ENCODE assay signal across 15 cellular contexts in the genomic region with DNA sequence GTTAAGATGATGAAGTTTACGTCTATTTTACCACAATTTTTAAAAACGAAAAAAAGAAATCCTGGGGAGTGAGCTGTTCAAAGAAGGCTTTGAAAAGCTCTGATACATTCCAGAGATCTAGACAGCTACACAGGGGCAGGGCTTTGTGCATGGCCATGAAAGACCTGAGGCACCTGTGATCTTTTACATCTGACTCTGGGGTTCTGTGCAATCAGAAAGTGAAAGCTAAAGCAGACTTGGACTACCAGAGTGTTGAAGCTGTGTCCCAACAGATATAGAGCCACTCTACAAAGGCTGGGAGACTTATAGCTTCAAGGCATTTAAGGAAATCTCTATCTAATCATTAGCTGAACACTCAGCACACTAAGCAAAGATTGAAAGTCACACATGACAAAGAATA. TPM values are rescaled to one million over a fixed set of nuclear protein-coding genes. Genes with fewer than 3 reads are reported as not detected.
DNase-seq lines count a peak whose midpoint lies in the region; ATAC-seq and TF ChIP-seq lines count a peak whose summit lies in the region.
"Had no signal": no experiment of that assay in that cellular context is flagged by ENCODE, and none has a peak within 500 bp of the region (broad histone marks: within the 10 kb centered on the region; RNA-seq: fewer than 3 reads in every experiment).

No MANE protein-coding gene starts in this region.

- no peak overlapping the region for H3K4me3 Mint-ChIP-seq in type B pancreatic cell
- H3K4me3 Mint-ChIP-seq: T-helper 17 cell had no signal

- intact Hi-C loops in psoas muscle (cut with DNase I): no loop called here
- intact Hi-C loops in right cardiac atrium (cut with DNase I): no loop called here

- H3K27ac Mint-ChIP-seq in type B pancreatic cell: no peak overlapping the region
- H3K27ac Mint-ChIP-seq: T-helper 17 cell had no signal

- peak; percentile 40 for ATAC-seq in GM18508 (IDR thresholded peaks at IDR 0.05; ENCODE audit: insufficient read depth, unreplicated experiment)
- ATAC-seq in GM21423 (IDR thresholded peaks at IDR 0.05; ENCODE audit: unreplicated experiment): peak; percentile 82
- ATAC-seq in HG03108 (IDR thresholded peaks at IDR 0.05; ENCODE audit: unreplicated experiment): peak; percentile 54
- ATAC-seq in psoas muscle: no peak
- ATAC-seq in right cardiac atrium: no peak
- ATAC-seq: T-helper 17 cell had no signal

- H3K9me3 Mint-ChIP-seq in type B pancreatic cell: no peaks in the 10 kb centered on the region

- peaks cover 6% of the 10 kb centered on the region for H3K36me3 Mint-ChIP-seq in type B pancreatic cell

- H3K4me1 ChIP-seq in psoas muscle (no peaks in the 10 kb centered on the region), right cardiac atrium (ENCODE audit: control insufficient read depth, insufficient read depth, low read length) (no peaks in the 10 kb centered on the region)

- H3K27ac ChIP-seq in psoas muscle (no peak overlapping the region), right cardiac atrium (ENCODE audit: low read length) (no peak overlapping the region)
- H3K27ac ChIP-seq: brain microvascular endothelial cell, stomach had no signal

- no peaks in the 10 kb centered on the region for H3K36me3 ChIP-seq in psoas muscle (ENCODE audit: insufficient read depth in 1 of 2, low read depth in 1 of 2)
- H3K36me3 ChIP-seq: brain microvascular endothelial cell, stomach had no signal

- H3K27me3 Mint-ChIP-seq in type B pancreatic cell: no peaks in the 10 kb centered on the region

- H3K4me3 ChIP-seq in fibroblast of villous mesenchyme (ENCODE audit: low read depth, low read length) (no peak overlapping the region), psoas muscle (no peak overlapping the region), right cardiac atrium (ENCODE audit: low read length) (no peak overlapping the region)
- H3K4me3 ChIP-seq: stomach had no signal

- H3K9me3 ChIP-seq in psoas muscle (peaks cover 4% of the 10 kb centered on the region), right cardiac atrium (ENCODE audit: control insufficient read depth, low read length) (no peaks in the 10 kb centered on the region)
- H3K9me3 ChIP-seq: stomach had no signal

- 81 to 89% (median 85%) methylated on average over 2 of the region's 2 CpGs for WGBS in psoas muscle, 3 donors
- WGBS in right cardiac atrium: 77% methylated on average over 2 of the region's 2 CpGs

- H3K27me3 ChIP-seq in psoas muscle (ENCODE audit: insufficient read depth in 3 of 3, low read length in 2 of 3): no peaks in the 10 kb centered on the region
- H3K27me3 ChIP-seq in right cardiac atrium (ENCODE audit: control insufficient read depth, insufficient read depth): no peaks in the 10 kb centered on the region
- H3K27me3 ChIP-seq: brain microvascular endothelial cell, stomach had no signal

- peak; percentile 7 for DNase-seq in fibroblast of villous mesenchyme (ENCODE audit: low read depth)
- DNase-seq in stimulated activated CD4-positive, alpha-beta T cell treated with anti-CD3 and anti-CD28 coated beads, Interleukin-2, amount 100 ng/mL, for 48 hours: no peak
- no peak for DNase-seq in type B pancreatic cell (ENCODE audit: extremely low spot score, unreplicated experiment)
- DNase-seq in psoas muscle: no peak
- no peak for DNase-seq in right cardiac atrium
- DNase-seq: activated CD4-positive, alpha-beta T cell treated with anti-CD3 and anti-CD28 coated beads for 4 hours; brain microvascular endothelial cell; foreskin fibroblast; HCEC 1CT; NCI-H2227 treated with DMSO at 0.1 percent for 48 hours; stomach; T-helper 17 cell had no signal

- H3K4me1 Mint-ChIP-seq in type B pancreatic cell (ENCODE audit: unreplicated experiment): peaks cover 6% of the 10 kb centered on the region
- H3K4me1 Mint-ChIP-seq: T-helper 17 cell had no signal

- no peak for TF ChIP-seq CTCF in fibroblast of villous mesenchyme (IDR thresholded peaks at IDR 0.05; ENCODE audit: insufficient read depth, low read depth, low read length)
- TF ChIP-seq CTCF in type B pancreatic cell (conservative IDR thresholded peaks at IDR 0.05): no peak
- no peak for TF ChIP-seq CTCF in psoas muscle (IDR thresholded peaks at IDR 0.05)

RNA-seq across cellular contexts. Expression of a gene that starts 34.1 kb away (rescaled TPM):
- 1.7 and 3.5 TPM in 2 replicates for total RNA-seq in fibroblast of villous mesenchyme
- total RNA-seq in type B pancreatic cell (ENCODE audit: low replicate concordance): 10.2 and 21.8 TPM in 2 replicates
- total RNA-seq in psoas muscle: 1 to 10 TPM; 1.1 to 1.5 (median 1.3) TPM
- under 1 TPM; 0.22 to 1.00 (median 0.39) TPM for polyA plus RNA-seq in psoas muscle
- 1 to 10 TPM; 4.1 to 5.0 (median 4.6) TPM for total RNA-seq in right cardiac atrium
- polyA plus RNA-seq in right cardiac atrium: 2.5 TPM

Comparison
In these comparisons a context has a peak if more than half of its experiments do, and no peak if none do; other contexts are left out.
1. ATAC-seq: peak in GM18508 (single experiment), GM21423 (single experiment) and HG03108 (single experiment); none in psoas muscle (0 of 4) and right cardiac atrium (0 of 2).